17 cellular contexts compared by ENCODE assay signal in the genomic region with DNA sequence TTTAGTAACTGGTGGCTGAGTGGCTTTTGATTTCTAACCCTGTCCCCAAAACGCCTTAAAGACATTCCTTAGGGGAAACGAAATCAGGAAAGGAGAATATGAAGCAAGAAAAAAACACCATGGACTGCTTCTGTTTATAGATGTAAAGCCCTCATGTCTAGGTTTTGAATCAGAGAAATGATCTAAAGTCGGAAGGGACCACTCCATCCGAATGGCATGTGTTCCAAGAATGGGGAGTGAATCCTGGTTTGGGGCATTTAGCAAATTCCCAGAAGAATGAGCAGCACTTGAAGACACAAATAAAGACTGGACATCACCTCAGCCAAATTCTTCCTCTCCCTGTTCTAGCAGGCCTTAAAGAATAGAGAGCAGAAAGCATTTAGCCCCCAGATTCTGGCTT.
"Had no signal": no experiment of that assay in that cellular context is flagged by ENCODE, and none has a peak within 500 bp of the region (broad histone marks: within the 10 kb centered on the region; RNA-seq: fewer than 3 reads in every experiment).

No MANE protein-coding gene starts in this region.

- DNase-seq: dermis blood vessel endothelial cell; foreskin keratinocyte; hypothalamus; islet precursor cell; mammary epithelial cell; mucosa of descending colon; natural killer cell; posterior cingulate gyrus; stimulated activated CD4-positive, alpha-beta T cell treated with anti-CD3 and anti-CD28 coated beads, Interleukin-4, amount 100 ng/mL, for 1 hour; stimulated activated CD8-positive, alpha-beta memory T cell treated with anti-CD3 and anti-CD28 coated beads, Interleukin-4, amount 100 ng/mL, for 48 hours; tibial artery; upper lobe of right lung had no signal

- H3K4me3 ChIP-seq: mucosa of descending colon, right atrium auricular region, tibial artery, upper lobe of right lung, vagina had no signal

- H3K4me1 Mint-ChIP-seq: natural killer cell; stimulated activated effector memory CD8-positive, alpha-beta T cell treated with anti-CD3 and anti-CD28 coated beads, Interleukin-12 subunit alpha, Interleukin-12 subunit beta, amount 100 ng/mL, for 72 hours had no signal

- H3K27ac Mint-ChIP-seq: natural killer cell; stimulated activated effector memory CD8-positive, alpha-beta T cell treated with anti-CD3 and anti-CD28 coated beads, Interleukin-12 subunit alpha, Interleukin-12 subunit beta, amount 100 ng/mL, for 72 hours; stimulated activated naive CD8-positive, alpha-beta T cell treated with anti-CD3 and anti-CD28 coated beads, Interleukin-15, Interleukin-2, amounts not matched to agents 100 ng/mL and 50 ng/mL, for 24 hours had no signal

- H3K36me3 Mint-ChIP-seq: natural killer cell; stimulated activated effector memory CD8-positive, alpha-beta T cell treated with anti-CD3 and anti-CD28 coated beads, Interleukin-12 subunit alpha, Interleukin-12 subunit beta, amount 100 ng/mL, for 72 hours had no signal

- H3K4me1 ChIP-seq: foreskin keratinocyte, right atrium auricular region, upper lobe of right lung, vagina had no signal

- H3K27ac ChIP-seq: foreskin keratinocyte, right atrium auricular region, upper lobe of right lung, vagina had no signal

- H3K27me3 ChIP-seq: foreskin keratinocyte, right atrium auricular region, tibial artery, upper lobe of right lung, vagina had no signal

- H3K9me3 Mint-ChIP-seq: natural killer cell; neural crest cell; stimulated activated effector memory CD8-positive, alpha-beta T cell treated with anti-CD3 and anti-CD28 coated beads, Interleukin-12 subunit alpha, Interleukin-12 subunit beta, amount 100 ng/mL, for 72 hours; stimulated activated naive CD8-positive, alpha-beta T cell treated with anti-CD3 and anti-CD28 coated beads, Interleukin-15, Interleukin-2, amounts not matched to agents 100 ng/mL and 50 ng/mL, for 24 hours had no signal

- H3K4me3 Mint-ChIP-seq: natural killer cell; neural crest cell; stimulated activated effector memory CD8-positive, alpha-beta T cell treated with anti-CD3 and anti-CD28 coated beads, Interleukin-12 subunit alpha, Interleukin-12 subunit beta, amount 100 ng/mL, for 72 hours; stimulated activated naive CD8-positive, alpha-beta T cell treated with anti-CD3 and anti-CD28 coated beads, Interleukin-15, Interleukin-2, amounts not matched to agents 100 ng/mL and 50 ng/mL, for 24 hours had no signal

- H3K9me3 ChIP-seq: mucosa of descending colon, right atrium auricular region, tibial artery, upper lobe of right lung, vagina had no signal

- H3K36me3 ChIP-seq: right atrium auricular region, tibial artery, upper lobe of right lung, vagina had no signal
